In genomic region chr3:119550090-119550910, GRCh38 we compare ENCODE assay signal across 1 cellular context.
A peak's percentile ranks its signal among the peaks of the same experiment; 100 is the strongest.
TF ChIP-seq lines count a peak whose summit lies in the region.

No MANE protein-coding gene starts in this region.

TF ChIP-seq in GM12878, 131 proteins besides CTCF, POLR2A, EP300 and RAD21 (continued from another document):
- no peak; the same call in 1 of the 2 replicates for TF ChIP-seq RELB (IDR thresholded peaks at IDR 0.05; ENCODE audit: low read depth)
- peak; percentile 82 for TF ChIP-seq SPI1 (IDR thresholded peaks at IDR 0.05; ENCODE audit: borderline replicate concordance, insufficient read depth, low read depth, low read length)
- peak; percentile 50; the same call in 1 of the 2 replicates for TF ChIP-seq RUNX3 (IDR thresholded peaks at IDR 0.05; ENCODE audit: low read length)
- 0 out of 2 replicates have a peak, but pooled peaks have one; percentile 45 for TF ChIP-seq MEF2A (IDR thresholded peaks at IDR 0.05; ENCODE audit: insufficient read depth, low read depth, low read length)
- 0 out of 2 replicates have a peak, but pooled peaks have one; percentile 14 for TF ChIP-seq WRNIP1 (IDR thresholded peaks at IDR 0.05; ENCODE audit: borderline replicate concordance, low read depth, low read length)
- peak; percentile 52; the same call in 1 of the 2 replicates for TF ChIP-seq ZBED1 (IDR thresholded peaks at IDR 0.05; ENCODE audit: borderline replicate concordance)
- TF ChIP-seq CUX1 (IDR thresholded peaks at IDR 0.05; ENCODE audit: insufficient replicate concordance, low read depth, low read length): no peak
- no peak for TF ChIP-seq FOS (IDR thresholded peaks at IDR 0.05; ENCODE audit: borderline replicate concordance, extremely low read depth, insufficient read length)
- TF ChIP-seq SUPT20H (IDR thresholded peaks at IDR 0.05; ENCODE audit: borderline replicate concordance, control insufficient read depth, low read depth, low read length): no peak
- TF ChIP-seq SRF (IDR thresholded peaks at IDR 0.05; ENCODE audit: low read depth in 2 of 2, low read length in 2 of 2): no peak
- no peak for TF ChIP-seq HSF1 (IDR thresholded peaks at IDR 0.05; ENCODE audit: low read depth, low read length)
- TF ChIP-seq HCFC1 (IDR thresholded peaks at IDR 0.05; ENCODE audit: low read length): no peak
- peak; percentile 45; the same call in 1 of the 3 replicates for TF ChIP-seq POU2F2 (IDR thresholded peaks at IDR 0.05; ENCODE audit: borderline replicate concordance, low read depth, low read length)
- peak; percentile 34 for TF ChIP-seq POLR2AphosphoS5 (IDR thresholded peaks at IDR 0.05; ENCODE audit: low read length)
- no peak for TF ChIP-seq MAX (IDR thresholded peaks at IDR 0.05; ENCODE audit: low read depth, low read length)
- peak; percentile 80; the same call in 1 of the 2 replicates for TF ChIP-seq PML (IDR thresholded peaks at IDR 0.05; ENCODE audit: low read length)
- peak; percentile 70 for TF ChIP-seq ATF2 (IDR thresholded peaks at IDR 0.05; ENCODE audit: low read length)
